ENCODE assay signal across 8 cellular contexts in the genomic region with DNA sequence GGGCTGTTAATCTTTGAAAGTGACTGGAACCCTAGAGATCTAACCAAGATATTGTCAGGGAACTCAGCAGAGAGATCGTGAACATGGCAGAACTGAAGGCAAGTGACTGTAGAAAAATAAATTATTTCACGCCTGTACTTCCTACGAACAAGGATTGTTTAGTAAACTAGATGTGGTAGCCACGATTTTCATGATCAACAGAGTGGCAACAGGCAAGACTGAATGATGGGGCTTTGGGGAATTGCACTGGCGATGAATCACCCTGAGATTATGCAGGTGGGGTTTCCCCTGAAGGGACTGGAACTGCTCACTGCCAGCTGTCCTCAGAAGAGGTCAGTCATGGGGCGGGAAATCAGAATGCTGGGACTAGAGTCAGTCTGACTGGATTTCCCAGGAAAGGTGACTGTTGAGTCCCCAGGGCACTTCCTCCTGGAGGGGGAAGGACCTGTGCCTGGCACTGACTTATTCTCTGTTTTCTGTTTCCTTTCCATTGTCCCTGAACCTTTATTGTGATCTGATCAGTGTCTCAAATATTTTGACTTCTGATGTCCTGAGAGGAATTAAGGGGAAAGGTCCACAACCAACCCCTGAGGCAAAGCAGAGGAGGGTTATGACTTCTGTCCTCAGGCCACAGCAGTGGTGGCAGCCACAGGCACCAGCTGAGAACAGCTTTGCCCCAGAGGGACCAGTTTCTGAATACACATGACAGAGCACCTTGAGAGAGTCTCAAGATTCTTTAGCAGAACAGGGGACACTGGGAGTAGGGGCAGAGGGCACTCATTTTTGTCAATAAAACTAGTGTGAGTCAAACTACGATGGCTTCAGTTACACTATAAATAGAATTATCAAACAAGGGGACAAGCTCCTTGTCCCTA.
DNase-seq lines count a peak whose midpoint lies in the region; ATAC-seq lines count a peak whose summit lies in the region.

No MANE protein-coding gene starts in this region.

- ATAC-seq in HG03139 (IDR thresholded peaks at IDR 0.05; ENCODE audit: unreplicated experiment) = peak; percentile 68

- DNase-seq in AG20443 (ENCODE audit: low spot score) (peak; percentile 68), GM19238 (ENCODE audit: insufficient read length, low spot score) (peak; percentile 14), glomerular endothelial cell (ENCODE audit: extremely low read depth, low read depth, low spot score) (peak; percentile 58), NCI-H1048 (lab: John Stamatoyannopoulos, UW) (no peak), NOMO-1 treated with dmso at 0.1 percent for 144 hours (lab: John Stamatoyannopoulos, UW; ENCODE audit: unreplicated experiment) (no peak)
- peak; percentile 87 for DNase-seq in activated CD4-positive, alpha-beta T cell treated with anti-CD3 and anti-CD28 coated beads for 48 hours
- DNase-seq in stimulated activated CD4-positive, alpha-beta T cell treated with anti-CD3 and anti-CD28 coated beads, Interleukin-2, amount 100 ng/mL, for 48 hours = peak; percentile 63 to 70

Comparison
In these comparisons a context has a peak if more than half of its experiments do, and no peak if none do; other contexts are left out.
1. DNase-seq: peak in AG20443 (single experiment), GM19238 (single experiment), activated CD4-positive, alpha-beta T cell treated with anti-CD3 and anti-CD28 coated beads for 48 hours (single experiment), glomerular endothelial cell (single experiment) and stimulated activated CD4-positive, alpha-beta T cell treated with anti-CD3 and anti-CD28 coated beads, Interleukin-2, amount 100 ng/mL, for 48 hours (2 of 2); none in NCI-H1048 (single experiment) and NOMO-1 treated with dmso at 0.1 percent for 144 hours (single experiment).